In the genomic region with DNA sequence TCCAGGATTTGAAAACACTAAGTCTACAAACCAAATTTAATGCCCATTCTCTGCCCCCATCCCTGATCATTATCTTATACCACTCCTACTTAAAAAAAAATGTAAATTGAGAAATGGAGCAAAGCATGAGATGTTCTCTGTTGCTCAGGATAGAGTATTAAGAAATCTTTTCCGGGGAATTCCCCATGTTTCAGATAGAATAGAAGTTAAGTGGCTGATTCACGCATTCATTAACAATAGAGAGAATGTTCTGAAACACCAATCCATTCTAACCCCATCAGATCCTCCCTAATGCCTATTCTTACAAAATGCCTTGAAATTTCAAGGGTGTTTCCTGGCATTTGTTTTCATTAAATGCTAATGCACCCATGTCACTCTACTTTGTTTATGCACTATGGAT, we compare ENCODE assay signal across 20 cellular contexts.
DNase-seq lines count a peak whose midpoint lies in the region; ATAC-seq and TF ChIP-seq lines count a peak whose summit lies in the region.
"Had no signal": no experiment of that assay in that cellular context is flagged by ENCODE, and none has a peak within 500 bp of the region (broad histone marks: within the 10 kb centered on the region; RNA-seq: fewer than 3 reads in every experiment).

No MANE protein-coding gene starts in this region.

- H3K27ac ChIP-seq in HUES48 (ENCODE audit: low read depth, low read length) (peak overlapping the region; percentile 67), gastroesophageal sphincter (no peak overlapping the region)
- no peak overlapping the region for H3K27ac ChIP-seq in effector memory CD4-positive, alpha-beta T cell (ENCODE audit: insufficient read depth, low read length, poor library complexity, severe bottlenecking)
- H3K27ac ChIP-seq: heart left ventricle had no signal

- H3K9ac ChIP-seq in HUES48 (ENCODE audit: low read depth, low read length) = no peak overlapping the region

- H3K36me3 ChIP-seq in HUES48 (ENCODE audit: control insufficient read depth, insufficient read depth, low read length) = no peaks in the 10 kb centered on the region
- H3K36me3 ChIP-seq in effector memory CD4-positive, alpha-beta T cell (ENCODE audit: control insufficient read depth, insufficient read depth, low read length) = no peaks in the 10 kb centered on the region
- no peaks in the 10 kb centered on the region for H3K36me3 ChIP-seq in gastroesophageal sphincter
- H3K36me3 ChIP-seq: heart left ventricle, Peyer's patch had no signal

- no peak overlapping the region for H3K27ac Mint-ChIP-seq in activated naive CD4-positive, alpha-beta T cell treated with anti-CD3 and anti-CD28 coated beads for 36 hours
- H3K27ac Mint-ChIP-seq: activated naive CD8-positive, alpha-beta T cell treated with anti-CD3 and anti-CD28 coated beads, Interleukin-2, amount 10 ng/mL, durations not matched to agents 7 days and 5 days; mesothelial cell of epicardium; stimulated activated naive CD8-positive, alpha-beta T cell treated with anti-CD3 and anti-CD28 coated beads, Interleukin-15, amount 100 ng/mL, for 72 hours; T-cell had no signal

- no peak overlapping the region for H3K4me3 ChIP-seq in HUES48 (ENCODE audit: low read depth, low read length)
- H3K4me3 ChIP-seq in choroid plexus epithelial cell (ENCODE audit: low read depth, low read length) = no peak overlapping the region
- H3K4me3 ChIP-seq in effector memory CD4-positive, alpha-beta T cell (ENCODE audit: insufficient read depth, low read depth, low read length, poor library complexity, severe bottlenecking) = no peak overlapping the region
- no peak overlapping the region for H3K4me3 ChIP-seq in gastroesophageal sphincter
- H3K4me3 ChIP-seq: heart left ventricle, Peyer's patch had no signal

- CTCF ChIA-PET in activated naive CD4-positive, alpha-beta T cell treated with anti-CD3 and anti-CD28 coated beads for 36 hours (lab: Charles Lee) = no interaction called here

- H3K4me1 ChIP-seq in HUES48 (ENCODE audit: control insufficient read depth, insufficient read depth, low read length) (peaks cover 40% of the 10 kb centered on the region), gastroesophageal sphincter (peaks cover 0 to 29% (median 4%) of the 10 kb centered on the region in 3 donors)
- H3K4me1 ChIP-seq in effector memory CD4-positive, alpha-beta T cell (ENCODE audit: control insufficient read depth, insufficient read depth, low read length, poor library complexity, severe bottlenecking) = no peaks in the 10 kb centered on the region

- 61 to 91% methylated on average over 2 of the region's 2 CpGs for WGBS in gastroesophageal sphincter (ENCODE audit: low coverage in 1 of 2), 2 donors

- TF ChIP-seq CTCF in choroid plexus epithelial cell (conservative IDR thresholded peaks at IDR 0.05; ENCODE audit: low read depth, low read length) = no peak
- no peak for TF ChIP-seq CTCF in gastroesophageal sphincter (IDR thresholded peaks at IDR 0.05)

- no peaks in the 10 kb centered on the region for H3K36me3 Mint-ChIP-seq in activated naive CD4-positive, alpha-beta T cell treated with anti-CD3 and anti-CD28 coated beads for 36 hours (ENCODE audit: low read depth)
- H3K36me3 Mint-ChIP-seq: activated naive CD8-positive, alpha-beta T cell treated with anti-CD3 and anti-CD28 coated beads, Interleukin-2, amount 10 ng/mL, durations not matched to agents 7 days and 5 days; mesothelial cell of epicardium; T-cell had no signal

- peak; percentile 14 for DNase-seq in AG20443 (ENCODE audit: low spot score)
- peak; percentile 81 for DNase-seq in choroid plexus epithelial cell (ENCODE audit: low read depth)
- peak; percentile 57 for DNase-seq in kidney glomerular epithelial cell (lab: John Stamatoyannopoulos, UW)
- DNase-seq in activated naive CD4-positive, alpha-beta T cell treated with anti-CD3 and anti-CD28 coated beads for 36 hours = no peak
- no peak for DNase-seq in effector memory CD4-positive, alpha-beta T cell
- DNase-seq in NAMALWA (ENCODE audit: low spot score) = no peak
- DNase-seq: activated CD4-positive, alpha-beta T cell treated with anti-CD3 and anti-CD28 coated beads, Interleukin-2, amount 50 U/mL, for 48 hours; activated naive CD8-positive, alpha-beta T cell treated with anti-CD3 and anti-CD28 coated beads, Interleukin-2, amount 10 ng/mL, durations not matched to agents 7 days and 5 days; activated T-cell treated with anti-CD3 and anti-CD28 coated beads, Interleukin-2, amount 50 U/mL, for 4 hours; GF-D8; NCI-H2107; Peyer's patch; retina; stimulated activated naive CD8-positive, alpha-beta T cell treated with anti-CD3 and anti-CD28 coated beads, Interleukin-15, amount 100 ng/mL, for 72 hours; T-cell had no signal

- no peaks in the 10 kb centered on the region for H3K27me3 ChIP-seq in HUES48 (ENCODE audit: control insufficient read depth, insufficient read depth, low read length)
- no peaks in the 10 kb centered on the region for H3K27me3 ChIP-seq in effector memory CD4-positive, alpha-beta T cell (replicated peaks; ENCODE audit: control insufficient read depth, insufficient read depth, low read length, poor library complexity, severe bottlenecking)
- no peaks in the 10 kb centered on the region for H3K27me3 ChIP-seq in gastroesophageal sphincter
- H3K27me3 ChIP-seq: heart left ventricle, Peyer's patch had no signal

- TF ChIP-seq POLR2A in gastroesophageal sphincter (IDR thresholded peaks at IDR 0.05) = no peak

- TF ChIP-seq EP300 in gastroesophageal sphincter (IDR thresholded peaks at IDR 0.05) = no peak

- peaks cover 4% of the 10 kb centered on the region for H3K4me1 Mint-ChIP-seq in activated naive CD4-positive, alpha-beta T cell treated with anti-CD3 and anti-CD28 coated beads for 36 hours (ENCODE audit: low read depth)
- H3K4me1 Mint-ChIP-seq: neural crest cell; stimulated activated naive CD8-positive, alpha-beta T cell treated with anti-CD3 and anti-CD28 coated beads, Interleukin-15, amount 100 ng/mL, for 72 hours had no signal

- peaks cover 1% of the 10 kb centered on the region for H3K27me3 Mint-ChIP-seq in activated naive CD4-positive, alpha-beta T cell treated with anti-CD3 and anti-CD28 coated beads for 36 hours (ENCODE audit: low read depth)
- H3K27me3 Mint-ChIP-seq: activated naive CD8-positive, alpha-beta T cell treated with anti-CD3 and anti-CD28 coated beads, Interleukin-2, amount 10 ng/mL, durations not matched to agents 7 days and 5 days; T-cell had no signal

- no peaks in the 10 kb centered on the region for H3K9me3 Mint-ChIP-seq in activated naive CD4-positive, alpha-beta T cell treated with anti-CD3 and anti-CD28 coated beads for 36 hours
- H3K9me3 Mint-ChIP-seq: activated naive CD8-positive, alpha-beta T cell treated with anti-CD3 and anti-CD28 coated beads, Interleukin-2, amount 10 ng/mL, durations not matched to agents 7 days and 5 days; activated T-cell treated with anti-CD3 and anti-CD28 coated beads, Interleukin-2, amount 50 U/mL, for 4 hours; mesothelial cell of epicardium; stimulated activated naive CD8-positive, alpha-beta T cell treated with anti-CD3 and anti-CD28 coated beads, Interleukin-15, amount 100 ng/mL, for 72 hours; T-cell had no signal

- intact Hi-C loops in activated naive CD4-positive, alpha-beta T cell treated with anti-CD3 and anti-CD28 coated beads for 36 hours (cut with micrococcal nuclease) = no loop called here

- no peak for ATAC-seq in gastroesophageal sphincter
- ATAC-seq: activated T-cell treated with anti-CD3 and anti-CD28 coated beads, Interleukin-2, amount 50 U/mL, for 4 hours; heart left ventricle; stimulated activated naive CD8-positive, alpha-beta T cell treated with anti-CD3 and anti-CD28 coated beads, Interleukin-15, amount 100 ng/mL, for 72 hours; T-cell had no signal

- H3K9me3 ChIP-seq in HUES48 (ENCODE audit: control insufficient read depth, insufficient read depth, low read length) (no peaks in the 10 kb centered on the region), gastroesophageal sphincter (no peaks in the 10 kb centered on the region)
- H3K9me3 ChIP-seq in effector memory CD4-positive, alpha-beta T cell (ENCODE audit: control insufficient read depth, low read length) = no peaks in the 10 kb centered on the region
- H3K9me3 ChIP-seq: heart left ventricle, Peyer's patch had no signal

- H3K4me3 Mint-ChIP-seq in activated naive CD4-positive, alpha-beta T cell treated with anti-CD3 and anti-CD28 coated beads for 36 hours = no peak overlapping the region
- H3K4me3 Mint-ChIP-seq: activated naive CD8-positive, alpha-beta T cell treated with anti-CD3 and anti-CD28 coated beads, Interleukin-2, amount 10 ng/mL, durations not matched to agents 7 days and 5 days; activated T-cell treated with anti-CD3 and anti-CD28 coated beads, Interleukin-2, amount 50 U/mL, for 4 hours; mesothelial cell of epicardium; neural crest cell; stimulated activated naive CD8-positive, alpha-beta T cell treated with anti-CD3 and anti-CD28 coated beads, Interleukin-15, amount 100 ng/mL, for 72 hours; T-cell had no signal

Comparison
In these comparisons a context has a peak if more than half of its experiments do, and no peak if none do; other contexts are left out.
1. DNase-seq: peak in AG20443 (single experiment), choroid plexus epithelial cell (single experiment) and kidney glomerular epithelial cell (single experiment); none in activated naive CD4-positive, alpha-beta T cell treated with anti-CD3 and anti-CD28 coated beads for 36 hours (single experiment), effector memory CD4-positive, alpha-beta T cell (0 of 3) and NAMALWA (single experiment).